40 cellular contexts compared by ENCODE assay signal in the genomic region with DNA sequence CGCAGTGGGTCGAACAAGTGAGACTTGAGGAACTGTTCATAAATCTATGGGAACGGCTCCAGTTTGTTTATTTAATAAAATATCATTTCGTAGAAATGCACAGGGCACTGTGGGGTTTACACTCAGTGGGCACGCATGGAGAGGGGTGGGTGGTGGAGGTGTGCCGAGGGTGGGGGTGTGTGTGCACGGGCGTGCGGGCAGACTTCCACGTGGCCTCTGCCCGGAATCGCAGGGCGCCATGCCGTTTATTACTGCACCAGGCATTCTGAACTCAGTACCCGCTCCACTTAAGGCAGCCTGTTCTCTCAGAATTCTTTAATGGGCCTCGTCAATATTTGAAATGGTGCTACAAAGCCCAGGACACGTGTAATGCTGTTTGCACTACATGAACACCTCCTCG.
"Had no signal": no experiment of that assay in that cellular context is flagged by ENCODE, and none has a peak within 500 bp of the region (broad histone marks: within the 10 kb centered on the region; RNA-seq: fewer than 3 reads in every experiment).

No MANE protein-coding gene starts in this region.

- H3K9me3 ChIP-seq: ascending aorta had no signal

- H3K36me3 ChIP-seq: ascending aorta, cardiac muscle cell, WERI-Rb-1 had no signal

- H3K9me3 Mint-ChIP-seq: activated CD4-positive, alpha-beta memory T cell treated with anti-CD3 and anti-CD28 coated beads, Interleukin-2, amount 10 ng/mL, durations not matched to agents 7 days and 5 days; activated CD4-positive, alpha-beta T cell treated with anti-CD3 and anti-CD28 coated beads, Interleukin-2, amount 10 ng/mL, durations not matched to agents 7 days and 5 days; activated naive CD4-positive, alpha-beta T cell treated with anti-CD3 and anti-CD28 coated beads, Interleukin-2, amount 10 ng/mL, durations not matched to agents 7 days and 5 days; activated naive CD4-positive, alpha-beta T cell treated with anti-CD3 and anti-CD28 coated beads, Interleukin-2, amount 50 U/mL, for 24 hours; activated naive CD8-positive, alpha-beta T cell treated with anti-CD3 and anti-CD28 coated beads, Interleukin-2, amount 10 ng/mL, durations not matched to agents 7 days and 5 days; activated naive CD8-positive, alpha-beta T cell treated with anti-CD3 and anti-CD28 coated beads, Interleukin-2, amount 50 U/mL, for 24 hours; activated T-cell treated with anti-CD3 and anti-CD28 coated beads, Interleukin-2, amount 50 U/mL, for 24 hours; activated T-helper 2 cell treated with anti-CD3 and anti-CD28 coated beads, Interferon-gamma antibody, Interleukin-2, Interleukin-4, amounts not matched to agents 10 μg/mL and 5 μg/mL and 100 μg/mL, durations not matched to agents 14 hours and 24 hours and 36 hours; central memory CD8-positive, alpha-beta T cell; T-helper 1 cell treated with Interleukin-12 subunit alpha and Interleukin-12 subunit beta and Interleukin-4 antibody, amounts not matched to agents 30 μg/mL and 1 μg/mL, for 36 hours; T-helper 2 cell treated with Interferon-gamma antibody and Interleukin-4, amounts not matched to agents 5 μg/mL and 100 μg/mL, for 36 hours had no signal

- FAIRE-seq: bronchial epithelial cell, TTC549 had no signal

- DNase-seq: activated CD4-positive, alpha-beta memory T cell treated with anti-CD3 and anti-CD28 coated beads, Interleukin-2, amount 10 ng/mL, durations not matched to agents 7 days and 5 days; activated CD4-positive, alpha-beta T cell treated with anti-CD3 and anti-CD28 coated beads for 1 hour; activated CD4-positive, alpha-beta T cell treated with anti-CD3 and anti-CD28 coated beads for 36 hours; activated CD4-positive, alpha-beta T cell treated with anti-CD3 and anti-CD28 coated beads for 48 hours; activated CD4-positive, alpha-beta T cell treated with anti-CD3 and anti-CD28 coated beads, Interleukin-2, amount 10 ng/mL, durations not matched to agents 7 days and 5 days; activated CD4-positive, alpha-beta T cell treated with anti-CD3 and anti-CD28 coated beads, Interleukin-2, amount 50 U/mL, for 48 hours; activated CD4-positive, CD25-positive, alpha-beta regulatory T cell; activated CD8-positive, alpha-beta memory T cell treated with anti-CD3 and anti-CD28 coated beads for 24 hours; activated CD8-positive, alpha-beta memory T cell treated with anti-CD3 and anti-CD28 coated beads, Interleukin-2, amount 10 ng/mL, durations not matched to agents 7 days and 5 days; activated CD8-positive, alpha-beta memory T cell treated with anti-CD3 and anti-CD28 coated beads, Interleukin-2, amount 50 U/mL, for 48 hours; activated CD8-positive, alpha-beta T cell treated with anti-CD3 and anti-CD28 coated beads, Interleukin-2, amount 10 ng/mL, durations not matched to agents 7 days and 5 days; activated effector memory CD4-positive, alpha-beta T cell treated with Interleukin-2 at 50 U/mL for 16 hours; activated gamma-delta T cell; activated naive CD4-positive, alpha-beta T cell treated with anti-CD3 and anti-CD28 coated beads, Interleukin-2, amount 10 ng/mL, durations not matched to agents 7 days and 5 days; activated naive CD4-positive, alpha-beta T cell treated with Interleukin-2 at 50 U/mL for 16 hours; activated naive CD8-positive, alpha-beta T cell treated with anti-CD3 and anti-CD28 coated beads, Interleukin-2, amount 10 ng/mL, durations not matched to agents 7 days and 5 days; activated naive CD8-positive, alpha-beta T cell treated with anti-CD3 and anti-CD28 coated beads, Interleukin-2, amount 50 U/mL, for 24 hours; activated T-cell treated with anti-CD3 and anti-CD28 coated beads, Interleukin-2, amount 50 U/mL, for 24 hours; activated T-cell treated with anti-CD3 and anti-CD28 coated beads, Interleukin-2, amount 50 U/mL, for 48 hours; amygdala; anterior cingulate cortex; caudate nucleus; cerebellar nuclear complex; T-helper 1 cell; T-helper 2 cell; T-helper 9 cell; WERI-Rb-1 had no signal

- H3K27ac Mint-ChIP-seq: activated CD4-positive, alpha-beta memory T cell treated with anti-CD3 and anti-CD28 coated beads, Interleukin-2, amount 10 ng/mL, durations not matched to agents 7 days and 5 days; activated CD4-positive, alpha-beta T cell treated with anti-CD3 and anti-CD28 coated beads for 36 hours; activated CD4-positive, alpha-beta T cell treated with anti-CD3 and anti-CD28 coated beads, Interleukin-2, amount 10 ng/mL, durations not matched to agents 7 days and 5 days; activated CD8-positive, alpha-beta memory T cell treated with anti-CD3 and anti-CD28 coated beads, Interleukin-2, amount 10 ng/mL, durations not matched to agents 7 days and 5 days; activated CD8-positive, alpha-beta T cell treated with anti-CD3 and anti-CD28 coated beads, Interleukin-2, amount 10 ng/mL, durations not matched to agents 7 days and 5 days; activated naive CD4-positive, alpha-beta T cell treated with anti-CD3 and anti-CD28 coated beads, Interleukin-2, amount 10 ng/mL, durations not matched to agents 7 days and 5 days; activated naive CD4-positive, alpha-beta T cell treated with anti-CD3 and anti-CD28 coated beads, Interleukin-2, amount 50 U/mL, for 24 hours; activated naive CD8-positive, alpha-beta T cell; activated naive CD8-positive, alpha-beta T cell treated with anti-CD3 and anti-CD28 coated beads, Interleukin-2, amount 10 ng/mL, durations not matched to agents 7 days and 5 days; activated naive CD8-positive, alpha-beta T cell treated with anti-CD3 and anti-CD28 coated beads, Interleukin-2, amount 50 U/mL, for 24 hours; activated T-cell treated with anti-CD3 and anti-CD28 coated beads, Interleukin-2, amount 50 U/mL, for 24 hours; activated T-helper 2 cell treated with anti-CD3 and anti-CD28 coated beads, Interferon-gamma antibody, Interleukin-2, Interleukin-4, amounts not matched to agents 10 μg/mL and 5 μg/mL and 100 μg/mL, durations not matched to agents 14 hours and 24 hours and 36 hours; T-helper 1 cell treated with Interleukin-12 subunit alpha and Interleukin-12 subunit beta and Interleukin-4 antibody, amounts not matched to agents 30 μg/mL and 1 μg/mL, for 36 hours; T-helper 2 cell treated with Interferon-gamma antibody and Interleukin-4, amounts not matched to agents 5 μg/mL and 100 μg/mL, for 36 hours; WTC11 had no signal

- H3K4me3 ChIP-seq: ascending aorta, cardiac muscle cell had no signal

- H3K27me3 ChIP-seq: ascending aorta had no signal

- ATAC-seq: activated CD4-positive, alpha-beta T cell treated with anti-CD3 and anti-CD28 coated beads for 36 hours; activated CD4-positive, CD25-positive, alpha-beta regulatory T cell treated with anti-CD3 and anti-CD28 coated beads, Interleukin-2, amount 50 U/mL, for 24 hours; activated CD8-positive, alpha-beta memory T cell treated with anti-CD3 and anti-CD28 coated beads, Interleukin-2, amount 10 ng/mL, durations not matched to agents 7 days and 5 days; activated CD8-positive, alpha-beta T cell treated with anti-CD3 and anti-CD28 coated beads, Interleukin-2, amount 10 ng/mL, durations not matched to agents 7 days and 5 days; activated naive CD8-positive, alpha-beta T cell treated with anti-CD3 and anti-CD28 coated beads, Interleukin-2, amount 50 U/mL, for 24 hours; WTC11 had no signal

- H3K27me3 Mint-ChIP-seq: brain had no signal

- H3K36me3 Mint-ChIP-seq: activated CD8-positive, alpha-beta memory T cell treated with anti-CD3 and anti-CD28 coated beads, Interleukin-2, amount 10 ng/mL, durations not matched to agents 7 days and 5 days; activated naive CD4-positive, alpha-beta T cell treated with anti-CD3 and anti-CD28 coated beads, Interleukin-2, amount 10 ng/mL, durations not matched to agents 7 days and 5 days; activated naive CD8-positive, alpha-beta T cell treated with anti-CD3 and anti-CD28 coated beads, Interleukin-2, amount 10 ng/mL, durations not matched to agents 7 days and 5 days; brain; WTC11 had no signal

- H3K4me3 Mint-ChIP-seq: activated CD4-positive, alpha-beta memory T cell treated with anti-CD3 and anti-CD28 coated beads, Interleukin-2, amount 10 ng/mL, durations not matched to agents 7 days and 5 days; activated CD4-positive, alpha-beta T cell treated with anti-CD3 and anti-CD28 coated beads for 36 hours; activated CD4-positive, alpha-beta T cell treated with anti-CD3 and anti-CD28 coated beads, Interleukin-2, amount 10 ng/mL, durations not matched to agents 7 days and 5 days; activated CD8-positive, alpha-beta memory T cell treated with anti-CD3 and anti-CD28 coated beads, Interleukin-2, amount 10 ng/mL, durations not matched to agents 7 days and 5 days; activated CD8-positive, alpha-beta T cell treated with anti-CD3 and anti-CD28 coated beads, Interleukin-2, amount 10 ng/mL, durations not matched to agents 7 days and 5 days; activated naive CD4-positive, alpha-beta T cell treated with anti-CD3 and anti-CD28 coated beads, Interleukin-2, amount 10 ng/mL, durations not matched to agents 7 days and 5 days; activated naive CD4-positive, alpha-beta T cell treated with anti-CD3 and anti-CD28 coated beads, Interleukin-2, amount 50 U/mL, for 24 hours; activated naive CD8-positive, alpha-beta T cell; activated naive CD8-positive, alpha-beta T cell treated with anti-CD3 and anti-CD28 coated beads, Interleukin-2, amount 10 ng/mL, durations not matched to agents 7 days and 5 days; activated naive CD8-positive, alpha-beta T cell treated with anti-CD3 and anti-CD28 coated beads, Interleukin-2, amount 50 U/mL, for 24 hours; activated T-cell treated with anti-CD3 and anti-CD28 coated beads, Interleukin-2, amount 50 U/mL, for 24 hours; brain; central memory CD8-positive, alpha-beta T cell; T-helper 1 cell treated with Interleukin-12 subunit alpha and Interleukin-12 subunit beta and Interleukin-4 antibody, amounts not matched to agents 30 μg/mL and 1 μg/mL, for 36 hours; T-helper 2 cell treated with Interferon-gamma antibody and Interleukin-4, amounts not matched to agents 5 μg/mL and 100 μg/mL, for 36 hours; WTC11 had no signal

- H3K4me1 Mint-ChIP-seq: activated CD4-positive, alpha-beta memory T cell treated with anti-CD3 and anti-CD28 coated beads, Interleukin-2, amount 10 ng/mL, durations not matched to agents 7 days and 5 days; activated CD4-positive, alpha-beta T cell treated with anti-CD3 and anti-CD28 coated beads for 36 hours; activated CD4-positive, alpha-beta T cell treated with anti-CD3 and anti-CD28 coated beads, Interleukin-2, amount 10 ng/mL, durations not matched to agents 7 days and 5 days; activated CD8-positive, alpha-beta memory T cell treated with anti-CD3 and anti-CD28 coated beads, Interleukin-2, amount 10 ng/mL, durations not matched to agents 7 days and 5 days; activated naive CD4-positive, alpha-beta T cell treated with anti-CD3 and anti-CD28 coated beads, Interleukin-2, amount 10 ng/mL, durations not matched to agents 7 days and 5 days; activated naive CD4-positive, alpha-beta T cell treated with anti-CD3 and anti-CD28 coated beads, Interleukin-2, amount 50 U/mL, for 24 hours; activated naive CD8-positive, alpha-beta T cell treated with anti-CD3 and anti-CD28 coated beads, Interleukin-2, amount 50 U/mL, for 24 hours; central memory CD8-positive, alpha-beta T cell had no signal

- H3K27ac ChIP-seq: ascending aorta, cardiac muscle cell, WERI-Rb-1 had no signal
